Comparison of ENCODE assay signal across 8 cellular contexts in the genomic region with DNA sequence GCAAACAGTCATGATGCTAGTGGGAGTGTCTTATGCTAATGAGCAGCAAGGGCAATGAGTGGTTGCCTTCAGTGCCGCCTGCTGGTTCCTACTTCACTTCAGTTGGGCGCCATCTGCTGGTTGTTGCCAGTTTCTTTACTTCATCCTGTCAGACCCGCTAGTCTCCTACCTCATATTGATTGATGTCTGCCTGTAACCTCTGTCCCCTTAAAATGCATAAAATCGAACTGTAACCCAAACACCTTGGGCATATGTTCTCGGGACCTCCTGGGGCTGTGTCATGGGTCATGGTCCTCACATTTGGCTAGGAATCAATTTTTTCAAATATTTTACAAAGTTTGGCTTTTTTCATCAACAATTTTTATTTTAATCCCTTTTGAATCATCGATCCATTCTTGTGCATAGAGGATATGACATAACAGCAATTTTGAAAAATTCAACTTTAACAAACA.
A peak's percentile ranks its signal among the peaks of the same experiment; 100 is the strongest.
DNase-seq lines count a peak whose midpoint lies in the region; ATAC-seq and TF ChIP-seq lines count a peak whose summit lies in the region.

No MANE protein-coding gene starts in this region.

- H3K18ac ChIP-seq in neuronal stem cell (ENCODE audit: low read length): no peak overlapping the region

- peaks cover 9% of the 10 kb centered on the region for H3K9me3 Mint-ChIP-seq in Caco-2 (ENCODE audit: unreplicated experiment)
- H3K9me3 Mint-ChIP-seq in activated CD8-positive, alpha-beta T cell treated with anti-CD3 and anti-CD28 coated beads, Interleukin-2, amount 10 ng/mL, durations not matched to agents 7 days and 5 days (ENCODE audit: insufficient read depth): no peaks in the 10 kb centered on the region

- peaks cover 3% of the 10 kb centered on the region for H3K27me3 Mint-ChIP-seq in Caco-2 (ENCODE audit: insufficient read depth, unreplicated experiment)
- peaks cover 49% of the 10 kb centered on the region for H3K27me3 Mint-ChIP-seq in activated CD8-positive, alpha-beta T cell treated with anti-CD3 and anti-CD28 coated beads, Interleukin-2, amount 10 ng/mL, durations not matched to agents 7 days and 5 days (ENCODE audit: low read depth)

- no peak overlapping the region for H2BK12ac ChIP-seq in neuronal stem cell (ENCODE audit: low read length)

- no peak overlapping the region for H3K4me3 Mint-ChIP-seq in Caco-2 (ENCODE audit: unreplicated experiment)
- H3K4me3 Mint-ChIP-seq in activated CD8-positive, alpha-beta T cell treated with anti-CD3 and anti-CD28 coated beads, Interleukin-2, amount 10 ng/mL, durations not matched to agents 7 days and 5 days: no peak overlapping the region

- DNase-seq in Caco-2 (peak; percentile 67 to 73), NCI-H69 (lab: John Stamatoyannopoulos, UW) (peak; percentile 96), erythroblast (lab: John Stamatoyannopoulos, UW) (peak; percentile 89 to 90), neuronal stem cell (ENCODE audit: low spot score) (peak; percentile 27), testis (peak; percentile 95)
- peak; percentile 93 for DNase-seq in activated CD8-positive, alpha-beta T cell treated with anti-CD3 and anti-CD28 coated beads, Interleukin-2, amount 10 ng/mL, durations not matched to agents 7 days and 5 days

- no peak overlapping the region for H4K91ac ChIP-seq in neuronal stem cell (ENCODE audit: low read depth, low read length, poor library complexity)

- H3K36me3 Mint-ChIP-seq in Caco-2 (ENCODE audit: insufficient read depth, unreplicated experiment): no peaks in the 10 kb centered on the region
- H3K36me3 Mint-ChIP-seq in activated CD8-positive, alpha-beta T cell treated with anti-CD3 and anti-CD28 coated beads, Interleukin-2, amount 10 ng/mL, durations not matched to agents 7 days and 5 days (ENCODE audit: low read depth): no peaks in the 10 kb centered on the region

- no peaks in the 10 kb centered on the region for H3K27me3 ChIP-seq in Caco-2 (replicated peaks; ENCODE audit: control insufficient read depth, insufficient read depth, low read length)
- H3K27me3 ChIP-seq in neuronal stem cell (ENCODE audit: control insufficient read depth in 3 of 3, insufficient read depth in 3 of 3, low read depth in 1 of 3, low read length in 3 of 3): no peaks in the 10 kb centered on the region
- no peaks in the 10 kb centered on the region for H3K27me3 ChIP-seq in testis

- H2BK5ac ChIP-seq in neuronal stem cell (ENCODE audit: low read length): no peak overlapping the region

- H3K4ac ChIP-seq in neuronal stem cell (ENCODE audit: low read length): no peak overlapping the region

- H3K4me1 ChIP-seq in Caco-2 (peaks cover 12% of the 10 kb centered on the region; the same call in 1 of the 2 replicates), neuronal stem cell (ENCODE audit: control insufficient read depth in 2 of 2, insufficient read depth in 1 of 2, low read depth in 1 of 2, low read length in 2 of 2) (peaks cover 0 to 3% of the 10 kb centered on the region in 2 donors), testis (no peaks in the 10 kb centered on the region)

- BruUV-seq in Caco-2 (replicated peaks; lab: Mats Ljungman, UMichigan): no TSS peak

- no peak overlapping the region for H3K23ac ChIP-seq in neuronal stem cell (ENCODE audit: low read depth, low read length, poor library complexity)

- no peak overlapping the region for H2AFZ ChIP-seq in neuronal stem cell (ENCODE audit: low read length)

- H3K4me3 ChIP-seq in Caco-2 (ENCODE audit: low read depth, low read length): no peak overlapping the region
- H3K4me3 ChIP-seq in neuronal stem cell (ENCODE audit: low read length in 2 of 2): no peak overlapping the region
- no peak overlapping the region for H3K4me3 ChIP-seq in testis

- CTCF ChIA-PET in Caco-2 (lab: Charles Lee): no interaction called here
- CTCF ChIA-PET in activated CD8-positive, alpha-beta T cell treated with anti-CD3 and anti-CD28 coated beads, Interleukin-2, amount 10 ng/mL, durations not matched to agents 7 days and 5 days (lab: Charles Lee): interaction anchor here (0.7 to 1.2 kb wide), 6 partner anchors 27 to 436 kb away, joined by 3 to 6 read pairs (median 4); no protein-coding TSS in a partner anchor

- TF ChIP-seq CTCF in Caco-2 (IDR thresholded peaks at IDR 0.05; ENCODE audit: insufficient read depth in 1 of 2, low read depth in 1 of 2, low read length in 1 of 2, severe bottlenecking in 1 of 2, unreplicated experiment in 1 of 2) (peak; percentile 32 to 50), testis (IDR thresholded peaks at IDR 0.05) (peak; percentile 49 to 54 (median 52))

- no peak overlapping the region for H2AK5ac ChIP-seq in neuronal stem cell (ENCODE audit: low read depth, low read length)

- H3K4me2 ChIP-seq in neuronal stem cell (ENCODE audit: insufficient read depth, low read length, poor library complexity, severe bottlenecking): no peak overlapping the region

- H3K4me1 Mint-ChIP-seq in Caco-2 (ENCODE audit: low read depth, unreplicated experiment): peaks cover 13% of the 10 kb centered on the region
- no peaks in the 10 kb centered on the region for H3K4me1 Mint-ChIP-seq in activated CD8-positive, alpha-beta T cell treated with anti-CD3 and anti-CD28 coated beads, Interleukin-2, amount 10 ng/mL, durations not matched to agents 7 days and 5 days (ENCODE audit: low read depth)

- ATAC-seq in GM19372 (IDR thresholded peaks at IDR 0.05; ENCODE audit: low read depth, unreplicated experiment) (peak; percentile 95), HG03432 (IDR thresholded peaks at IDR 0.05; ENCODE audit: unreplicated experiment) (peak; percentile 98)
- ATAC-seq in activated CD8-positive, alpha-beta T cell treated with anti-CD3 and anti-CD28 coated beads, Interleukin-2, amount 10 ng/mL, durations not matched to agents 7 days and 5 days: peak; percentile 99

- no CpG with 5 or more reads among the region's 6 CpGs for WGBS in neuronal stem cell (ENCODE audit: extremely low coverage in 2 of 2, insufficient read length in 2 of 2, insufficient replicate concordance in 1 of 2), 2 donors
- 44 to 58% methylated on average over 6 of the region's 6 CpGs for WGBS in testis, 2 donors

- H3K9ac ChIP-seq in neuronal stem cell (ENCODE audit: low read depth, low read length, poor library complexity): no peak overlapping the region

- no peaks in the 10 kb centered on the region for H3K79me1 ChIP-seq in neuronal stem cell (ENCODE audit: low read depth, low read length)

- no peak overlapping the region for H2BK120ac ChIP-seq in neuronal stem cell (ENCODE audit: low read depth, low read length)

- no peak overlapping the region for H4K8ac ChIP-seq in neuronal stem cell (ENCODE audit: low read depth, low read length)

- no peak overlapping the region for H2BK15ac ChIP-seq in neuronal stem cell (ENCODE audit: low read length)

- intact Hi-C loops in Caco-2 (cut with micrococcal nuclease; ENCODE audit: unreplicated experiment) (loop anchor here (1.0 kb wide), 2 partner anchors 23 to 241 kb away; no protein-coding TSS in a partner anchor), testis (cut with DNase I; ENCODE audit: low total_unique reads) (no loop called here)

- no peak overlapping the region for H3K27ac ChIP-seq in neuronal stem cell (replicated peaks; ENCODE audit: low read length)
- no peak overlapping the region for H3K27ac ChIP-seq in testis

- H3K36me3 ChIP-seq in Caco-2 (ENCODE audit: control insufficient read depth, insufficient read depth, low read length) (no peaks in the 10 kb centered on the region; the same call in 1 of the 2 replicates), neuronal stem cell (replicated peaks in 1 of 2; ENCODE audit: control insufficient read depth in 2 of 2, insufficient read depth in 2 of 2, low read length in 2 of 2) (no peaks in the 10 kb centered on the region), testis (ENCODE audit: low read depth, missing control alignments) (no peaks in the 10 kb centered on the region)

- no peak overlapping the region for H3K27ac Mint-ChIP-seq in Caco-2 (ENCODE audit: unreplicated experiment)
- H3K27ac Mint-ChIP-seq in activated CD8-positive, alpha-beta T cell treated with anti-CD3 and anti-CD28 coated beads, Interleukin-2, amount 10 ng/mL, durations not matched to agents 7 days and 5 days: no peak overlapping the region

- no peak overlapping the region for H3K14ac ChIP-seq in neuronal stem cell (ENCODE audit: low read length)

- TF ChIP-seq POLR2A in erythroblast (IDR thresholded peaks at IDR 0.05; ENCODE audit: low read length) (no peak), testis (IDR thresholded peaks at IDR 0.05) (no peak)

- POLR2A ChIA-PET in Caco-2 (lab: Charles Lee): no interaction called here
- POLR2A ChIA-PET in activated CD8-positive, alpha-beta T cell treated with anti-CD3 and anti-CD28 coated beads, Interleukin-2, amount 10 ng/mL, durations not matched to agents 7 days and 5 days (lab: Charles Lee): interaction anchor here (0.5 kb wide), 1 partner anchor 50 kb away, joined by 4 read pairs; no protein-coding TSS in a partner anchor

- H3K9me3 ChIP-seq in Caco-2 (peaks cover 9% of the 10 kb centered on the region), neuronal stem cell (replicated peaks in 1 of 2; ENCODE audit: control insufficient read depth in 2 of 2, insufficient read depth in 1 of 2, low read depth in 1 of 2, low read length in 2 of 2) (no peaks in the 10 kb centered on the region), testis (no peaks in the 10 kb centered on the region)

Comparison
In these comparisons a context has a peak if more than half of its experiments do, and no peak if none do; other contexts are left out.
1. DNase-seq: peak in every context shown above with its lines; median percentile 96 in NCI-H69; 95 in testis; 93 in activated CD8-positive, alpha-beta T cell treated with anti-CD3 and anti-CD28 coated beads, Interleukin-2, amount 10 ng/mL, durations not matched to agents 7 days and 5 days; 90 in erythroblast; 70 in Caco-2; 27 in neuronal stem cell.